29 cellular contexts compared by ENCODE assay signal in the genomic region with DNA sequence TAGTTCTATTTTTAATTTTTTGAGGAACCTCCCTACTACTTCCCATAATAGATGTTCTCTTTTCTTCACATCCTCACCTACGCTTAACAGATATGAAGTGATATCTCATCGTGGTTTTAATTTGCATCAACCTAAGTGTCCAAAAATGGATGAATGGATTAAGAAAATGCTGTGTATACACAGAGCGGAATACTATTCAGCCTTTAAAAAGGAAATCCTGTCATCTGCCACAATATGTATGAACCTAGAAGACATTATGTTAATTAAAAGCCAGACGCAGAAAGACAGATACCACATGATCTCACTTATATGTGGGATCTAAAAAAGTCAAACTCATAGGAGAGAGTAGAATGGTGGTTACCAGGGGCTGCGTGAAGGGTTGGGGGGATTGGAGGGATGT.
"Had no signal": no experiment of that assay in that cellular context is flagged by ENCODE, and none has a peak within 500 bp of the region (broad histone marks: within the 10 kb centered on the region; RNA-seq: fewer than 3 reads in every experiment).

No MANE protein-coding gene starts in this region.

- H3K27ac Mint-ChIP-seq: natural killer cell; neural progenitor cell; progenitor cell of endocrine pancreas; stimulated activated effector memory CD8-positive, alpha-beta T cell treated with anti-CD3 and anti-CD28 coated beads, Interleukin-12 subunit alpha, Interleukin-12 subunit beta, amount 100 ng/mL, for 72 hours; stimulated activated naive B cell treated with anti-CD40 and anti-IgM and Interleukin-4, amounts not matched to agents 10 μg/mL and 1 μg/mL and 100 μg/mL, for 72 hours; stimulated activated naive CD8-positive, alpha-beta T cell treated with anti-CD3 and anti-CD28 coated beads, Interleukin-15, Interleukin-2, amounts not matched to agents 100 ng/mL and 50 ng/mL, for 24 hours; type B pancreatic cell had no signal

- H3K4me1 ChIP-seq: parathyroid adenoma, right lobe of liver, suprapubic skin, testis, tibial artery, transverse colon, upper lobe of right lung, vagina had no signal

- H3K27ac ChIP-seq: neural progenitor cell, ovary, parathyroid adenoma, psoas muscle, right lobe of liver, sigmoid colon, suprapubic skin, testis, tibial artery, transverse colon, upper lobe of right lung, vagina had no signal

- H3K36me3 ChIP-seq: neural progenitor cell, ovary, right lobe of liver had no signal

- H3K4me3 ChIP-seq: neural progenitor cell, ovary, psoas muscle, right lobe of liver, sigmoid colon, suprapubic skin, testis, tibial artery, transverse colon, upper lobe of right lung, vagina had no signal

- FAIRE-seq: small intestine had no signal

- H3K27me3 ChIP-seq: neural progenitor cell, ovary, right lobe of liver, sigmoid colon, suprapubic skin, testis, tibial artery, transverse colon, upper lobe of right lung, vagina had no signal

- H3K4me3 Mint-ChIP-seq: natural killer cell; nephron; neural progenitor cell; stimulated activated effector memory CD8-positive, alpha-beta T cell treated with anti-CD3 and anti-CD28 coated beads, Interleukin-12 subunit alpha, Interleukin-12 subunit beta, amount 100 ng/mL, for 72 hours; stimulated activated naive B cell treated with anti-CD40 and anti-IgM and Interleukin-4, amounts not matched to agents 10 μg/mL and 1 μg/mL and 100 μg/mL, for 72 hours; stimulated activated naive CD8-positive, alpha-beta T cell treated with anti-CD3 and anti-CD28 coated beads, Interleukin-15, Interleukin-2, amounts not matched to agents 100 ng/mL and 50 ng/mL, for 24 hours; type B pancreatic cell had no signal

- H3K9me3 ChIP-seq: ovary, psoas muscle, right lobe of liver, sigmoid colon, suprapubic skin, testis, tibial artery, transverse colon, upper lobe of right lung, vagina had no signal

- H2AFZ ChIP-seq: neural progenitor cell, parathyroid adenoma had no signal

- ATAC-seq: natural killer cell; psoas muscle; right cardiac atrium; right lobe of liver; stimulated activated effector memory CD8-positive, alpha-beta T cell treated with anti-CD3 and anti-CD28 coated beads, Interleukin-12 subunit alpha, Interleukin-12 subunit beta, amount 100 ng/mL, for 72 hours; stimulated activated naive B cell treated with anti-CD40 and anti-IgM and Interleukin-4, amounts not matched to agents 10 μg/mL and 1 μg/mL and 100 μg/mL, for 72 hours; upper lobe of right lung had no signal

- H3K9me3 Mint-ChIP-seq: natural killer cell; nephron; neural progenitor cell; stimulated activated effector memory CD8-positive, alpha-beta T cell treated with anti-CD3 and anti-CD28 coated beads, Interleukin-12 subunit alpha, Interleukin-12 subunit beta, amount 100 ng/mL, for 72 hours; stimulated activated naive B cell treated with anti-CD40 and anti-IgM and Interleukin-4, amounts not matched to agents 10 μg/mL and 1 μg/mL and 100 μg/mL, for 72 hours; stimulated activated naive CD8-positive, alpha-beta T cell treated with anti-CD3 and anti-CD28 coated beads, Interleukin-15, Interleukin-2, amounts not matched to agents 100 ng/mL and 50 ng/mL, for 24 hours; type B pancreatic cell had no signal

- H3K4me2 ChIP-seq: neural progenitor cell had no signal

- H3K79me2 ChIP-seq: parathyroid adenoma had no signal

- H3K9ac ChIP-seq: neural progenitor cell, parathyroid adenoma had no signal

- H3K27me3 Mint-ChIP-seq: progenitor cell of endocrine pancreas; stimulated activated naive B cell treated with anti-CD40 and anti-IgM and Interleukin-4, amounts not matched to agents 10 μg/mL and 1 μg/mL and 100 μg/mL, for 72 hours; stimulated activated naive CD8-positive, alpha-beta T cell treated with anti-CD3 and anti-CD28 coated beads, Interleukin-15, Interleukin-2, amounts not matched to agents 100 ng/mL and 50 ng/mL, for 24 hours; type B pancreatic cell had no signal

- DNase-seq: natural killer cell; occipital lobe; ovary; posterior cingulate gyrus; psoas muscle; right cardiac atrium; right lobe of liver; sigmoid colon; small intestine; stimulated activated CD4-positive, alpha-beta T cell treated with anti-CD3 and anti-CD28 coated beads, Interleukin-15, amount 100 ng/mL, for 24 hours; stimulated activated CD4-positive, alpha-beta T cell treated with anti-CD3 and anti-CD28 coated beads, Interleukin-2, amount 100 ng/mL, for 24 hours; stimulated activated CD4-positive, alpha-beta T cell treated with anti-CD3 and anti-CD28 coated beads, Interleukin-2, amount 100 ng/mL, for 48 hours; stimulated activated CD4-positive, alpha-beta T cell treated with anti-CD3 and anti-CD28 coated beads, Interleukin-4, amount 100 ng/mL, for 24 hours; stimulated activated naive B cell treated with anti-CD40 and anti-IgM and Interleukin-4, amounts not matched to agents 10 μg/mL and 1 μg/mL and 100 μg/mL, for 72 hours; stimulated activated naive CD4-positive, alpha-beta T cell treated with Interleukin-2 at 50 U/mL for 16 hours; substantia nigra; testis; tibial artery; transverse colon; upper lobe of right lung had no signal

- H3K4me1 Mint-ChIP-seq: neural progenitor cell; stimulated activated effector memory CD8-positive, alpha-beta T cell treated with anti-CD3 and anti-CD28 coated beads, Interleukin-12 subunit alpha, Interleukin-12 subunit beta, amount 100 ng/mL, for 72 hours; stimulated activated naive B cell treated with anti-CD40 and anti-IgM and Interleukin-4, amounts not matched to agents 10 μg/mL and 1 μg/mL and 100 μg/mL, for 72 hours had no signal
